30 cellular contexts compared by ENCODE assay signal in genomic region chr22:49703391-49703926, GRCh38.
"Had no signal": no experiment of that assay in that cellular context is flagged by ENCODE, and none has a peak within 500 bp of the region (broad histone marks: within the 10 kb centered on the region; RNA-seq: fewer than 3 reads in every experiment).

No MANE protein-coding gene starts in this region.

- ATAC-seq: effector memory CD8-positive, alpha-beta T cell; heart right ventricle; left ventricle myocardium superior; lower lobe of right lung; mucosa of descending colon; natural killer cell treated with Interleukin-12 subunit alpha and Interleukin-12 subunit beta and Interleukin-15 and Interleukin-18, amount 100 ng/mL, for 72 hours; pancreas; stimulated activated memory B cell treated with anti-CD40 and anti-IgM and Interleukin-4, amounts not matched to agents 10 μg/mL and 1 μg/mL and 100 μg/mL, for 72 hours; stimulated activated naive CD8-positive, alpha-beta T cell treated with anti-CD3 and anti-CD28 coated beads, Interleukin-15, Interleukin-2, amounts not matched to agents 100 U/mL and 50 U/mL, for 24 hours had no signal

- H3K27ac Mint-ChIP-seq: immature natural killer cell; mesothelial cell of epicardium; naive B cell; natural killer cell treated with Interleukin-12 subunit alpha and Interleukin-12 subunit beta and Interleukin-15 and Interleukin-18, amount 100 ng/mL, for 72 hours; stimulated activated memory B cell treated with anti-CD40 and anti-IgM and Interleukin-4, amounts not matched to agents 10 μg/mL and 1 μg/mL and 100 μg/mL, for 72 hours had no signal

- H3K4me3 Mint-ChIP-seq: effector memory CD8-positive, alpha-beta T cell; immature natural killer cell; mesothelial cell of epicardium; natural killer cell treated with Interleukin-12 subunit alpha and Interleukin-12 subunit beta and Interleukin-15 and Interleukin-18, amount 100 ng/mL, for 72 hours; neural crest cell; stimulated activated memory B cell treated with anti-CD40 and anti-IgM and Interleukin-4, amounts not matched to agents 10 μg/mL and 1 μg/mL and 100 μg/mL, for 72 hours had no signal

- DNase-seq: cerebellar nuclear complex; cortex of kidney; effector memory CD8-positive, alpha-beta T cell; erythroblast; esophagus squamous epithelium; foreskin melanocyte; glutamatergic neuron; heart right ventricle; hippocampal formation; immature natural killer cell; left ventricle myocardium superior; lower lobe of right lung; mucosa of descending colon; naive B cell; nucleus accumbens; sigmoid colon; stimulated activated CD4-positive, alpha-beta T cell treated with anti-CD3 and anti-CD28 coated beads, Interleukin-2, amount 100 ng/mL, for 24 hours; stimulated activated CD4-positive, alpha-beta T cell treated with anti-CD3 and anti-CD28 coated beads, Interleukin-4, amount 100 ng/mL, for 24 hours; stimulated activated naive CD8-positive, alpha-beta T cell treated with anti-CD3 and anti-CD28 coated beads, Interleukin-15, Interleukin-2, amounts not matched to agents 100 U/mL and 50 U/mL, for 24 hours; substantia nigra; testis; tibial artery; upper lobe of left lung had no signal

- H3K4me1 ChIP-seq: esophagus squamous epithelium, heart right ventricle, lower lobe of right lung, pancreas, prostate gland, right atrium auricular region, sigmoid colon, testis, tibial artery, upper lobe of left lung had no signal

- H3K4me3 ChIP-seq: esophagus squamous epithelium, heart right ventricle, lower lobe of right lung, mucosa of descending colon, pancreas, prostate gland, right atrium auricular region, sigmoid colon, testis, tibial artery, upper lobe of left lung had no signal

- H3K27ac ChIP-seq: esophagus squamous epithelium, heart right ventricle, lower lobe of right lung, pancreas, prostate gland, right atrium auricular region, sigmoid colon, testis, tibial artery, upper lobe of left lung had no signal

- H3K9me3 ChIP-seq: pancreas, prostate gland, testis had no signal

- H3K27me3 ChIP-seq: testis had no signal

- H3K36me3 ChIP-seq: esophagus squamous epithelium, heart right ventricle, lower lobe of right lung, pancreas, prostate gland, right atrium auricular region, sigmoid colon, tibial artery, upper lobe of left lung had no signal

- H3K4me1 Mint-ChIP-seq: immature natural killer cell; neural crest cell; stimulated activated memory B cell treated with anti-CD40 and anti-IgM and Interleukin-4, amounts not matched to agents 10 μg/mL and 1 μg/mL and 100 μg/mL, for 72 hours had no signal

- H3K36me3 Mint-ChIP-seq: mesothelial cell of epicardium; natural killer cell treated with Interleukin-12 subunit alpha and Interleukin-12 subunit beta and Interleukin-15 and Interleukin-18, amount 100 ng/mL, for 72 hours had no signal
